In the genomic region with DNA sequence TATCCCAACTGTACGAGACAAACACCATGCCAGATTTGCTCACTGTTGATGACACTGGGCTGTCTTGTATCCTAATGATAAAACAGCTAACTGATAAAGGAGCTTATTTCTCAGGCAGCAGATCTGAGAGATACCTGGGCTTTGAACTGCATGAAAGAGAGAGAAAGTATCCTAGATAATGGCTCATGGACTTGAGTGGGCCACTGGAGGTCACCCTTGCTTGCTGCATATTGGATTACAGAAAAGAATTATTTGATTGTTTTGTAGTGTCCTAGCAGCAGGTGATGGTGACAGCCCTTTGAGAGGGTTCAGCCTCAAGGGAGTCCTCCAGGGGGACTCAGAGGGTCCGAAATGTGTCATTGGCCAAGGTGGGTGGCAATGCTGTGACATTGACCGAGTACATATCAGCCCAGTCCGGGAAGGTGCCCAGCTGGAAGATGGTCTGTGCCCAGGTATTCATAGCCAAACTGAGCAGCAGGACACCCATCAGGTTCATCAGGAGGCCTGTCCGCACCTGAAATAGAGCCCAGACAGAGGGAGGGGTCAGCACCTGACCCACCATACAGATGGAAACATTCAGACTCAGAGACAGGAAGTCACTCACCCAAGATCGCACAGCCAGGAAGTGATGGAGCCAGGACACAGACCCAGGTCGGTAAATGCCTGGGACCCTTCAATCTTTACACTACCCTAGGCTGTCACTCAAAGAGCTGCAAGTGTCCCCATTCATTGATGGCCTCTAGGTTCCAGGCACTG, we compare ENCODE assay signal across 1 cellular context.
TF ChIP-seq lines count a peak whose summit lies in the region.

No MANE protein-coding gene starts in this region.

TF ChIP-seq in H1, 55 proteins besides CTCF, POLR2A, EP300 and RAD21:
- TF ChIP-seq, protein P1, sequence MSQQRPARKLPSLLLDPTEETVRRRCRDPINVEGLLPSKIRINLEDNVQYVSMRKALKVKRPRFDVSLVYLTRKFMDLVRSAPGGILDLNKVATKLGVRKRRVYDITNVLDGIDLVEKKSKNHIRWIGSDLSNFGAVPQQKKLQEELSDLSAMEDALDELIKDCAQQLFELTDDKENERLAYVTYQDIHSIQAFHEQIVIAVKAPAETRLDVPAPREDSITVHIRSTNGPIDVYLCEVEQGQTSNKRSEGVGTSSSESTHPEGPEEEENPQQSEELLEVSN (IDR thresholded peaks at IDR 0.05), result no peak
